In genomic region chrX:12548746-12549145, GRCh38 we compare ENCODE assay signal across 13 cellular contexts.
DNase-seq lines count a peak whose midpoint lies in the region; ATAC-seq, FAIRE-seq and TF ChIP-seq lines count a peak whose summit lies in the region.
"Had no signal": no experiment of that assay in that cellular context is flagged by ENCODE, and none has a peak within 500 bp of the region (broad histone marks: within the 10 kb centered on the region; RNA-seq: fewer than 3 reads in every experiment).

No MANE protein-coding gene starts in this region.

- no peaks in the 10 kb centered on the region for H4K20me1 ChIP-seq in fibroblast of lung (ENCODE audit: control insufficient read depth, extremely low read depth, insufficient read depth, low read length)

- H3K36me3 ChIP-seq in fibroblast of lung (ENCODE audit: control insufficient read depth, insufficient read depth, low read length) (no peaks in the 10 kb centered on the region), BE2C (no peaks in the 10 kb centered on the region)
- H3K36me3 ChIP-seq: upper lobe of left lung had no signal

- in situ Hi-C loops in ACHN (cut with HindIII; ENCODE audit: low pct_ligation_motif_present, low pct_unique_long_range_greater_than_20kb, low sequenced_read_pairs) = no loop called here

- no peaks in the 10 kb centered on the region for H3K4me1 ChIP-seq in fibroblast of lung (ENCODE audit: control insufficient read depth, extremely low read depth, insufficient read depth, low read length)
- H3K4me1 ChIP-seq in BE2C = no peaks in the 10 kb centered on the region
- H3K4me1 ChIP-seq: body of pancreas, Caco-2, upper lobe of left lung had no signal

- no peaks in the 10 kb centered on the region for H3K36me3 Mint-ChIP-seq in natural killer cell treated with Interleukin-12 subunit alpha and Interleukin-12 subunit beta and Interleukin-15 and Interleukin-18, amount 100 ng/mL, for 72 hours
- no peaks in the 10 kb centered on the region for H3K36me3 Mint-ChIP-seq in CD14-positive monocyte

- no peak overlapping the region for H3K4me2 ChIP-seq in fibroblast of lung (ENCODE audit: extremely low read depth, insufficient read depth, low read length)
- H3K4me2 ChIP-seq: PC-9 had no signal

- H3K27me3 ChIP-seq in fibroblast of lung (ENCODE audit: control insufficient read depth, insufficient read depth, low read length) (no peaks in the 10 kb centered on the region), BE2C (no peaks in the 10 kb centered on the region)
- H3K27me3 ChIP-seq: body of pancreas, upper lobe of left lung had no signal

- FAIRE-seq in GM19239 (lab: Jason Lieb, UNC) = no peak

- H3K9me3 ChIP-seq in fibroblast of lung (ENCODE audit: control insufficient read depth, insufficient read depth, low read depth, low read length) (no peaks in the 10 kb centered on the region), BE2C (no peaks in the 10 kb centered on the region)
- H3K9me3 ChIP-seq: body of pancreas, Caco-2, upper lobe of left lung had no signal

- TF ChIP-seq CTCF in fibroblast of lung (conservative IDR thresholded peaks at IDR 0.05 in 1 of 2, IDR thresholded peaks at IDR 0.05 in 1 of 2; ENCODE audit: low read depth in 1 of 2, low read length in 2 of 2) (no peak), BE2C (IDR thresholded peaks at IDR 0.05; ENCODE audit: low read depth, low read length) (no peak), CD14-positive monocyte (IDR thresholded peaks at IDR 0.05) (no peak)

- no peaks in the 10 kb centered on the region for H3K27me3 Mint-ChIP-seq in natural killer cell treated with Interleukin-12 subunit alpha and Interleukin-12 subunit beta and Interleukin-15 and Interleukin-18, amount 100 ng/mL, for 72 hours
- peaks cover 0 to 4% (median 0%) of the 10 kb centered on the region in 3 donors for H3K27me3 Mint-ChIP-seq in CD14-positive monocyte (ENCODE audit: low read depth in 3 of 3)

- no peak overlapping the region for H3K27ac Mint-ChIP-seq in natural killer cell treated with Interleukin-12 subunit alpha and Interleukin-12 subunit beta and Interleukin-15 and Interleukin-18, amount 100 ng/mL, for 72 hours
- H3K27ac Mint-ChIP-seq in CD14-positive monocyte = no peak overlapping the region
- H3K27ac Mint-ChIP-seq: nephron had no signal

- H2AFZ ChIP-seq in fibroblast of lung (ENCODE audit: low read length) = no peak overlapping the region
- H2AFZ ChIP-seq: PC-9 had no signal

- H3K4me3 ChIP-seq in fibroblast of lung (replicated peaks in 1 of 4; ENCODE audit: control extremely low read depth in 1 of 4, insufficient read depth in 1 of 4, low read depth in 3 of 4, low read length in 4 of 4) (no peak overlapping the region), BE2C (ENCODE audit: low read depth, low read length) (no peak overlapping the region)
- H3K4me3 ChIP-seq: body of pancreas, PC-9, upper lobe of left lung had no signal

- intact Hi-C loops in CD14-positive monocyte (cut with micrococcal nuclease) = no loop called here

- ATAC-seq in natural killer cell treated with Interleukin-12 subunit alpha and Interleukin-12 subunit beta and Interleukin-15 and Interleukin-18, amount 100 ng/mL, for 72 hours = no peak
- ATAC-seq: body of pancreas had no signal

- H3K4me3 Mint-ChIP-seq in natural killer cell treated with Interleukin-12 subunit alpha and Interleukin-12 subunit beta and Interleukin-15 and Interleukin-18, amount 100 ng/mL, for 72 hours = no peak overlapping the region
- H3K4me3 Mint-ChIP-seq in CD14-positive monocyte = no peak overlapping the region
- H3K4me3 Mint-ChIP-seq: nephron had no signal

- DNase-seq in ACHN (peak; percentile 17), GM19239 (ENCODE audit: insufficient read length, low spot score) (peak; percentile 3), OCI-M1 (lab: John Stamatoyannopoulos, UW) (peak; percentile 47), fibroblast of lung (ENCODE audit: low read depth in 2 of 2) (peak; percentile 11 to 12), BE2C (no peak), DMS79 (lab: John Stamatoyannopoulos, UW) (no peak), CD14-positive monocyte (ENCODE audit: low spot score) (no peak)
- DNase-seq in natural killer cell treated with Interleukin-12 subunit alpha and Interleukin-12 subunit beta and Interleukin-15 and Interleukin-18, amount 100 ng/mL, for 72 hours (ENCODE audit: low spot score) = no peak
- DNase-seq: upper lobe of left lung had no signal

- no peak overlapping the region for H3K9ac ChIP-seq in fibroblast of lung (ENCODE audit: insufficient read depth, low read length)

- no peaks in the 10 kb centered on the region for H3K4me1 Mint-ChIP-seq in natural killer cell treated with Interleukin-12 subunit alpha and Interleukin-12 subunit beta and Interleukin-15 and Interleukin-18, amount 100 ng/mL, for 72 hours (ENCODE audit: low read depth in 2 of 2)
- H3K4me1 Mint-ChIP-seq in CD14-positive monocyte = no peaks in the 10 kb centered on the region
- H3K4me1 Mint-ChIP-seq: nephron had no signal

- peaks cover 4% of the 10 kb centered on the region for H3K9me3 Mint-ChIP-seq in natural killer cell treated with Interleukin-12 subunit alpha and Interleukin-12 subunit beta and Interleukin-15 and Interleukin-18, amount 100 ng/mL, for 72 hours
- H3K9me3 Mint-ChIP-seq in CD14-positive monocyte = peaks cover 0 to 3% (median 0%) of the 10 kb centered on the region in 7 donors

- no peak overlapping the region for H3K27ac ChIP-seq in fibroblast of lung (ENCODE audit: insufficient read depth, low read length)
- H3K27ac ChIP-seq: body of pancreas, PC-9, upper lobe of left lung had no signal

- H3K79me2 ChIP-seq in fibroblast of lung (ENCODE audit: control insufficient read depth, insufficient read depth, low read length) = no peaks in the 10 kb centered on the region

Comparison
In these comparisons a context has a peak if more than half of its experiments do, and no peak if none do; other contexts are left out.
1. DNase-seq: peak in ACHN (single experiment), GM19239 (single experiment), OCI-M1 (single experiment) and fibroblast of lung (2 of 2); none in natural killer cell treated with Interleukin-12 subunit alpha and Interleukin-12 subunit beta and Interleukin-15 and Interleukin-18, amount 100 ng/mL, for 72 hours (single experiment), BE2C (single experiment), DMS79 (single experiment) and CD14-positive monocyte (single experiment).